ENCODE assay signal across 18 cellular contexts in the genomic region with DNA sequence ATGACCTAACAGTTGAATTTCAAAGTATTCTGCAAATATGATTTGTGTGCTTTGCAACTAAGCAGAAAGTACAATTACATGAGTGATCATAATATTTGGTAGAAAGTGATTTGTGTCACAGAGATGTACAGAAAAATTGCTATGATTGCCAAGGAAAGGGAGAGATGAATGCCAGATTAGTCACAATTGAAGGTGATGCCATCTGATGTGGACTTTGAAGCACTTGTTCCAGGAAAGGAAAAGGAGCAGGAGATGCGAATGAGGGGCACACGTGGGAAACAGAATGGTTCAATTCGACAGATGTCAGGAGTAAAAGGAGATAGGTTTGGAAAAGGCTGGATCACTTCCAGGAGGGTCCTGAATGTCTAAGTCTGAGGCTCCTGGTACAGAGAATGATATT.
"Had no signal": no experiment of that assay in that cellular context is flagged by ENCODE, and none has a peak within 500 bp of the region (broad histone marks: within the 10 kb centered on the region; RNA-seq: fewer than 3 reads in every experiment).

No MANE protein-coding gene starts in this region.

- H3K4me3 ChIP-seq: colonic mucosa, heart left ventricle, mucosa of descending colon, skin epidermis, tibial artery, upper lobe of left lung, uterus had no signal

- H3K36me3 ChIP-seq: colonic mucosa, heart left ventricle, tibial artery, upper lobe of left lung, uterus had no signal

- H3K27ac ChIP-seq: colonic mucosa, heart left ventricle, skin epidermis, tibial artery, upper lobe of left lung, uterus had no signal

- H3K9me3 ChIP-seq: colonic mucosa, heart left ventricle, mucosa of descending colon, tibial artery, upper lobe of left lung, uterus had no signal

- H3K27me3 ChIP-seq: colonic mucosa, tibial artery, upper lobe of left lung, uterus had no signal

- DNase-seq: colonic mucosa; effector CD4-positive, alpha-beta T cell; endodermal cell; heart left ventricle; hippocampal formation; mucosa of descending colon; naive thymus-derived CD8-positive, alpha-beta T cell; posterior cingulate gyrus; stimulated activated CD4-positive, alpha-beta T cell treated with anti-CD3 and anti-CD28 coated beads, Interleukin-12 subunit alpha, Interleukin-12 subunit beta, amount 100 ng/mL, for 4 hours; stimulated activated CD4-positive, alpha-beta T cell treated with anti-CD3 and anti-CD28 coated beads, Interleukin-2, amount 100 ng/mL, for 48 hours; stimulated activated naive CD4-positive, alpha-beta T cell treated with Interleukin-2 at 50 U/mL for 16 hours; tibial artery; upper lobe of left lung; uterus had no signal

- ATAC-seq: esophagus mucosa; heart left ventricle; mucosa of descending colon; naive thymus-derived CD8-positive, alpha-beta T cell; sciatic nerve had no signal

- FAIRE-seq: frontal cortex had no signal

- H3K4me1 ChIP-seq: colonic mucosa, heart left ventricle, tibial artery, upper lobe of left lung, uterus had no signal
